Comparison of ENCODE assay signal across 8 cellular contexts in genomic region chr18:48923746-48924580, GRCh38. TPM values are rescaled to one million over a fixed set of nuclear protein-coding genes. Genes with fewer than 3 reads are reported as not detected.
DNase-seq lines count a peak whose midpoint lies in the region; ATAC-seq and TF ChIP-seq lines count a peak whose summit lies in the region.

No MANE protein-coding gene starts in this region.

- peak overlapping the region; percentile 61 for H3K4me3 Mint-ChIP-seq in activated naive CD4-positive, alpha-beta T cell treated with anti-CD3 and anti-CD28 coated beads, Interleukin-2, amount 50 U/mL, for 24 hours
- peak overlapping the region; percentile 44 for H3K4me3 Mint-ChIP-seq in activated T-helper 2 cell treated with anti-CD3 and anti-CD28 coated beads, Interferon-gamma antibody, Interleukin-2, Interleukin-4, amounts not matched to agents 10 μg/mL and 5 μg/mL and 100 μg/mL, durations not matched to agents 14 hours and 24 hours and 36 hours (ENCODE audit: low read depth)

- no peak for ATAC-seq in upper lobe of right lung
- no peak for ATAC-seq in GM21381 (IDR thresholded peaks at IDR 0.05; ENCODE audit: unreplicated experiment)

- H3K4me3 ChIP-seq in upper lobe of right lung (peak overlapping the region; percentile 44), lower leg skin (ENCODE audit: low read depth, poor library complexity, severe bottlenecking) (no peak overlapping the region)

- peak overlapping the region; percentile 72 for H3K27ac Mint-ChIP-seq in activated naive CD4-positive, alpha-beta T cell treated with anti-CD3 and anti-CD28 coated beads, Interleukin-2, amount 50 U/mL, for 24 hours
- peak overlapping the region; percentile 93 for H3K27ac Mint-ChIP-seq in activated T-helper 2 cell treated with anti-CD3 and anti-CD28 coated beads, Interferon-gamma antibody, Interleukin-2, Interleukin-4, amounts not matched to agents 10 μg/mL and 5 μg/mL and 100 μg/mL, durations not matched to agents 14 hours and 24 hours and 36 hours

- H3K4me1 Mint-ChIP-seq in activated naive CD4-positive, alpha-beta T cell treated with anti-CD3 and anti-CD28 coated beads, Interleukin-2, amount 50 U/mL, for 24 hours, result peaks cover 70% of the 10 kb centered on the region
- peaks cover 60% of the 10 kb centered on the region for H3K4me1 Mint-ChIP-seq in activated T-helper 2 cell treated with anti-CD3 and anti-CD28 coated beads, Interferon-gamma antibody, Interleukin-2, Interleukin-4, amounts not matched to agents 10 μg/mL and 5 μg/mL and 100 μg/mL, durations not matched to agents 14 hours and 24 hours and 36 hours (ENCODE audit: low read depth)

- H3K4me1 ChIP-seq in upper lobe of right lung, result peaks cover 92% of the 10 kb centered on the region

- peaks cover 22% of the 10 kb centered on the region for H3K36me3 ChIP-seq in upper lobe of right lung

- H3K27me3 ChIP-seq in upper lobe of right lung, result no peaks in the 10 kb centered on the region

- H3K36me3 Mint-ChIP-seq in activated naive CD4-positive, alpha-beta T cell treated with anti-CD3 and anti-CD28 coated beads, Interleukin-2, amount 50 U/mL, for 24 hours, result peaks cover 12% of the 10 kb centered on the region
- peaks cover 56% of the 10 kb centered on the region for H3K36me3 Mint-ChIP-seq in activated T-helper 2 cell treated with anti-CD3 and anti-CD28 coated beads, Interferon-gamma antibody, Interleukin-2, Interleukin-4, amounts not matched to agents 10 μg/mL and 5 μg/mL and 100 μg/mL, durations not matched to agents 14 hours and 24 hours and 36 hours (ENCODE audit: low read depth)

- no peaks in the 10 kb centered on the region for H3K9me3 ChIP-seq in upper lobe of right lung

- H3K27me3 Mint-ChIP-seq in activated naive CD4-positive, alpha-beta T cell treated with anti-CD3 and anti-CD28 coated beads, Interleukin-2, amount 50 U/mL, for 24 hours, result no peaks in the 10 kb centered on the region
- no peaks in the 10 kb centered on the region for H3K27me3 Mint-ChIP-seq in activated T-helper 2 cell treated with anti-CD3 and anti-CD28 coated beads, Interferon-gamma antibody, Interleukin-2, Interleukin-4, amounts not matched to agents 10 μg/mL and 5 μg/mL and 100 μg/mL, durations not matched to agents 14 hours and 24 hours and 36 hours (ENCODE audit: low read depth)

- DNase-seq in activated naive CD4-positive, alpha-beta T cell (lab: John Stamatoyannopoulos, UW), result no peak
- DNase-seq in activated T-helper 2 cell treated with anti-CD3 and anti-CD28 coated beads, Interferon-gamma antibody, Interleukin-2, Interleukin-4, amounts not matched to agents 10 μg/mL and 5 μg/mL and 100 μg/mL, durations not matched to agents 14 hours and 24 hours and 36 hours (ENCODE audit: low spot score), result no peak
- DNase-seq in kidney glomerular epithelial cell (lab: John Stamatoyannopoulos, UW), result peak; percentile 36
- no peak for DNase-seq in upper lobe of right lung
- DNase-seq in amniotic stem cell (lab: John Stamatoyannopoulos, UW), result no peak
- no peak for DNase-seq in lower leg skin (ENCODE audit: low spot score in 2 of 2)

- TF ChIP-seq POLR2A in lower leg skin (IDR thresholded peaks at IDR 0.05), result no peak

- intact Hi-C loops in activated T-helper 2 cell treated with anti-CD3 and anti-CD28 coated beads, Interferon-gamma antibody, Interleukin-2, Interleukin-4, amounts not matched to agents 10 μg/mL and 5 μg/mL and 100 μg/mL, durations not matched to agents 14 hours and 24 hours and 36 hours (cut with micrococcal nuclease), result loop anchor here (2.0 kb wide), 1 partner anchor 55 kb away; no protein-coding TSS in a partner anchor
- intact Hi-C loops in upper lobe of right lung (cut with DNase I) (no loop called here), lower leg skin (cut with DNase I; ENCODE audit: low total_unique reads) (no loop called here)

- no peaks in the 10 kb centered on the region for H3K9me3 Mint-ChIP-seq in activated naive CD4-positive, alpha-beta T cell treated with anti-CD3 and anti-CD28 coated beads, Interleukin-2, amount 50 U/mL, for 24 hours
- H3K9me3 Mint-ChIP-seq in activated T-helper 2 cell treated with anti-CD3 and anti-CD28 coated beads, Interferon-gamma antibody, Interleukin-2, Interleukin-4, amounts not matched to agents 10 μg/mL and 5 μg/mL and 100 μg/mL, durations not matched to agents 14 hours and 24 hours and 36 hours, result no peaks in the 10 kb centered on the region

- WGBS in lower leg skin, 2 donors, result 56 to 62% methylated on average over 14 of the region's 14 CpGs

- H3K27ac ChIP-seq in upper lobe of right lung, result peak overlapping the region; percentile 81

- no peak for TF ChIP-seq CTCF in upper lobe of right lung (IDR thresholded peaks at IDR 0.05)
- TF ChIP-seq CTCF in lower leg skin (IDR thresholded peaks at IDR 0.05), result no peak

RNA-seq across cellular contexts. Expression of gene SMAD7, which starts 26.8 kb away (rescaled TPM):
- total RNA-seq in activated T-helper 2 cell treated with anti-CD3 and anti-CD28 coated beads, Interferon-gamma antibody, Interleukin-2, Interleukin-4, amounts not matched to agents 10 μg/mL and 5 μg/mL and 100 μg/mL, durations not matched to agents 14 hours and 24 hours and 36 hours, result 21.1 and 22.4 TPM in 2 replicates
- total RNA-seq in upper lobe of right lung (68.9 TPM), lower leg skin (10 to 100 TPM; 19.6 to 23.9 (median 20.7) TPM)
